8 cellular contexts compared by ENCODE assay signal in genomic region chr9:120928015-120928719, GRCh38. TPM values are rescaled to one million over a fixed set of nuclear protein-coding genes. Genes with fewer than 3 reads are reported as not detected.
DNase-seq lines count a peak whose midpoint lies in the region; ATAC-seq lines count a peak whose summit lies in the region.

No MANE protein-coding gene starts in this region.

- H3K9ac ChIP-seq in BLaER1 = peak overlapping the region; percentile 82
- H3K9ac ChIP-seq in skeletal muscle tissue (ENCODE audit: low read depth in 1 of 3, low read length in 3 of 3) = peak overlapping the region; percentile 63 to 89 (median 83)

- H3K4me1 Mint-ChIP-seq in activated naive CD8-positive, alpha-beta T cell treated with anti-CD3 and anti-CD28 coated beads, Interleukin-2, amount 50 U/mL, for 24 hours = peaks cover 78% of the 10 kb centered on the region

- H3K36me3 Mint-ChIP-seq in activated naive CD8-positive, alpha-beta T cell treated with anti-CD3 and anti-CD28 coated beads, Interleukin-2, amount 50 U/mL, for 24 hours (ENCODE audit: low read depth) = peaks cover 35% of the 10 kb centered on the region

- peak overlapping the region; percentile 73 for H3K4me3 ChIP-seq in BLaER1
- H3K4me3 ChIP-seq in iPS DF 6.9 (ENCODE audit: low read length) = peak overlapping the region; percentile 50; the same call in 1 of the 2 replicates
- H3K4me3 ChIP-seq in skeletal muscle tissue (ENCODE audit: low read length in 3 of 3) = peak overlapping the region; percentile 71 to 80 (median 74)

- peak; percentile 64 for DNase-seq in activated naive CD8-positive, alpha-beta T cell treated with anti-CD3 and anti-CD28 coated beads, Interleukin-2, amount 50 U/mL, for 24 hours
- DNase-seq in iPS DF 6.9 (ENCODE audit: low read depth, low spot score) = no peak
- DNase-seq in cerebellar nuclear complex (lab: John Stamatoyannopoulos, UW) = no peak

- H3K27me3 ChIP-seq in BLaER1 (no peaks in the 10 kb centered on the region), iPS DF 6.9 (ENCODE audit: control insufficient read depth, insufficient read depth, low read length) (no peaks in the 10 kb centered on the region), skeletal muscle tissue (ENCODE audit: control insufficient read depth in 3 of 3, insufficient read depth in 3 of 3, low read length in 3 of 3) (no peaks in the 10 kb centered on the region)

- no peaks in the 10 kb centered on the region for H3K36me3 ChIP-seq in BLaER1
- no peaks in the 10 kb centered on the region for H3K36me3 ChIP-seq in iPS DF 6.9 (ENCODE audit: control insufficient read depth, insufficient read depth, low read length)
- peaks cover 0 to 2% (median 0%) of the 10 kb centered on the region in 3 donors for H3K36me3 ChIP-seq in skeletal muscle tissue (ENCODE audit: control insufficient read depth in 3 of 3, insufficient read depth in 3 of 3, low read length in 3 of 3)

- no peaks in the 10 kb centered on the region for H3K9me3 Mint-ChIP-seq in activated naive CD8-positive, alpha-beta T cell treated with anti-CD3 and anti-CD28 coated beads, Interleukin-2, amount 50 U/mL, for 24 hours

- peak; percentile 2 for ATAC-seq in HG03108 (IDR thresholded peaks at IDR 0.05; ENCODE audit: unreplicated experiment)
- ATAC-seq in activated naive CD8-positive, alpha-beta T cell treated with anti-CD3 and anti-CD28 coated beads, Interleukin-2, amount 50 U/mL, for 24 hours = no peak
- no peak for ATAC-seq in GM19452 (IDR thresholded peaks at IDR 0.05; ENCODE audit: unreplicated experiment)
- no peak for ATAC-seq in GM19023 (IDR thresholded peaks at IDR 0.05; ENCODE audit: unreplicated experiment)

- peak overlapping the region; percentile 90 for H3K4me3 Mint-ChIP-seq in activated naive CD8-positive, alpha-beta T cell treated with anti-CD3 and anti-CD28 coated beads, Interleukin-2, amount 50 U/mL, for 24 hours

- H3K27ac Mint-ChIP-seq in activated naive CD8-positive, alpha-beta T cell treated with anti-CD3 and anti-CD28 coated beads, Interleukin-2, amount 50 U/mL, for 24 hours = peak overlapping the region; percentile 95

- peak overlapping the region; percentile 98 for H3K4me2 ChIP-seq in BLaER1

- H3K9me3 ChIP-seq in BLaER1 (no peaks in the 10 kb centered on the region), iPS DF 6.9 (ENCODE audit: control insufficient read depth, insufficient read depth, low read length) (no peaks in the 10 kb centered on the region), skeletal muscle tissue (ENCODE audit: control insufficient read depth in 3 of 3, low read length in 3 of 3) (no peaks in the 10 kb centered on the region)

- H3K27ac ChIP-seq in BLaER1 = peak overlapping the region; percentile 84
- H3K27ac ChIP-seq in iPS DF 6.9 (ENCODE audit: low read length) = no peak overlapping the region
- H3K27ac ChIP-seq in skeletal muscle tissue (ENCODE audit: low read depth, low read length) = peak overlapping the region; percentile 73

- no peaks in the 10 kb centered on the region for H4K20me1 ChIP-seq in BLaER1

- peaks cover 87% of the 10 kb centered on the region for H3K4me1 ChIP-seq in BLaER1
- H3K4me1 ChIP-seq in iPS DF 6.9 (ENCODE audit: control insufficient read depth, insufficient read depth, low read length) = peaks cover 6% of the 10 kb centered on the region
- H3K4me1 ChIP-seq in skeletal muscle tissue (ENCODE audit: control insufficient read depth in 3 of 3, insufficient read depth in 3 of 3, low read length in 3 of 3) = peaks cover 18 to 22% (median 19%) of the 10 kb centered on the region in 3 donors

- 100% methylated on average over 4 of the region's 31 CpGs for WGBS in iPS DF 6.9 (ENCODE audit: insufficient coverage, insufficient read length)

- no peaks in the 10 kb centered on the region for H3K27me3 Mint-ChIP-seq in activated naive CD8-positive, alpha-beta T cell treated with anti-CD3 and anti-CD28 coated beads, Interleukin-2, amount 50 U/mL, for 24 hours

RNA-seq across cellular contexts. Expression of gene TRAF1, which starts 1.6 kb away (rescaled TPM):
- 2.1 TPM for total RNA-seq in skeletal muscle tissue

RNA-seq across cellular contexts. Expression of gene PHF19, which starts 51.2 kb away (rescaled TPM):
- total RNA-seq in skeletal muscle tissue = 14.1 TPM
